8 cellular contexts compared by ENCODE assay signal in the genomic region with DNA sequence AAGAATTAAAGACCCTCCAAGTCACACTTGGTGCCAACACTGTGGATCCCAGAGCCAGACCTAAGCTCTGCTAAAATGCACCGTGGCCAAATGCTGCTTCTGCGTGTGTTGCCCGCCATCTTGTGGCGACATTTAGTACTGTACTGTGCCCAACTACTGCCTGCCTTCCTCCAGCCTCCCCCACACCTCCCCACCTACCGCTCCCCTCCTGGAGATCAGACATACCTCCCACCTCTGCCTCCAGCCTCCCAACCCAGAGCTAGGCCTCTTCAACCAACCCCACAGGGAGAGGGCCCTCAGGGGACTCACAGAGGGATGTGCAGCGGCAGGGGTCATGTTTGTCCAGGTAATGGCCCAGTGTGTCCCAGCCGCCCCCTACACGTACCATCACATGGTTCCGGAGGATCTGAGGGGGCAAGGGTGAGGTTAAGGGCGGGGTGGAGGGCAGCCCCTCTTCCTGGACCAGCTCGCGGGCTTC. TPM values are rescaled to one million over a fixed set of nuclear protein-coding genes. Genes with fewer than 3 reads are reported as not detected.
DNase-seq lines count a peak whose midpoint lies in the region; ATAC-seq and TF ChIP-seq lines count a peak whose summit lies in the region.

No MANE protein-coding gene starts in this region.

- peaks cover 63% of the 10 kb centered on the region for H3K27me3 Mint-ChIP-seq in central memory CD8-positive, alpha-beta T cell

- no peaks in the 10 kb centered on the region for H3K9me3 Mint-ChIP-seq in central memory CD8-positive, alpha-beta T cell

- H3K36me3 Mint-ChIP-seq in central memory CD8-positive, alpha-beta T cell (ENCODE audit: insufficient read depth), result no peaks in the 10 kb centered on the region

- no peak overlapping the region for H3K4me3 Mint-ChIP-seq in central memory CD8-positive, alpha-beta T cell

- TF ChIP-seq CTCF in left lung (IDR thresholded peaks at IDR 0.05), result peak; percentile 85 to 87

- peaks cover 6 to 65% of the 10 kb centered on the region in 2 donors for H3K27me3 ChIP-seq in left lung

- no peak overlapping the region for H3K4me3 ChIP-seq in left lung

- H3K27ac ChIP-seq in left lung, result no peak overlapping the region

- peak; percentile 86 for ATAC-seq in central memory CD8-positive, alpha-beta T cell (replicated peaks; ENCODE audit: extremely low read depth, poor library complexity, severe bottlenecking)
- ATAC-seq in left lung (peak; percentile 92), HG02885 (IDR thresholded peaks at IDR 0.05; ENCODE audit: poor library complexity, unreplicated experiment) (no peak)

- peaks cover 16% of the 10 kb centered on the region for H3K4me1 Mint-ChIP-seq in central memory CD8-positive, alpha-beta T cell

- DNase-seq in AG08396 (ENCODE audit: low spot score) (peak; percentile 88), GM19240 (ENCODE audit: insufficient read length, low spot score) (peak; percentile 94), NCI-H226 (peak; percentile 47), left lung (peak; percentile 59 to 70)
- peak; percentile 76 for DNase-seq in activated CD4-positive, CD25-positive, alpha-beta regulatory T cell treated with anti-CD3 and anti-CD28 coated beads, Interleukin-2, amount 50 U/mL, for 72 hours
- peak; percentile 60 to 69 for DNase-seq in central memory CD8-positive, alpha-beta T cell (ENCODE audit: low spot score in 2 of 2)
- DNase-seq in stimulated activated CD4-positive, alpha-beta T cell treated with anti-CD3 and anti-CD28 coated beads, Interleukin-4, amount 100 ng/mL, for 4 hours, result peak; percentile 73 to 75

- intact Hi-C loops in left lung (cut with DNase I), result loop anchor here in 1 of 2 donors (5.0 kb wide), 1 partner anchor 130 kb away; no protein-coding TSS in a partner anchor

- no peak overlapping the region for H3K27ac Mint-ChIP-seq in central memory CD8-positive, alpha-beta T cell (ENCODE audit: low read depth)

- H3K36me3 ChIP-seq in left lung, result no peaks in the 10 kb centered on the region

- H3K4me1 ChIP-seq in left lung, result peaks cover 0 to 5% of the 10 kb centered on the region in 2 donors

- no peaks in the 10 kb centered on the region for H3K9me3 ChIP-seq in left lung

RNA-seq across cellular contexts. Expression of gene GAS2L2, which starts 5.5 kb away (rescaled TPM):
- total RNA-seq in left lung, result 1 to 10 TPM in 1 of 2 donors, under 1 TPM in 1; 0.35 to 1.6 TPM

RNA-seq across cellular contexts. Expression of gene C17orf50, which starts 13.1 kb away (rescaled TPM):
- total RNA-seq in left lung, result not detected

RNA-seq across cellular contexts. Expression of gene RASL10B, which starts 16.1 kb away (rescaled TPM):
- total RNA-seq in left lung, result under 1 TPM; 0.52 to 0.82 TPM

RNA-seq across cellular contexts. Expression of gene MMP28, which starts 47.9 kb away (rescaled TPM):
- total RNA-seq in left lung, result 10 to 100 TPM; 39.5 to 95.0 TPM
